ENCODE assay signal across 28 cellular contexts in the genomic region with DNA sequence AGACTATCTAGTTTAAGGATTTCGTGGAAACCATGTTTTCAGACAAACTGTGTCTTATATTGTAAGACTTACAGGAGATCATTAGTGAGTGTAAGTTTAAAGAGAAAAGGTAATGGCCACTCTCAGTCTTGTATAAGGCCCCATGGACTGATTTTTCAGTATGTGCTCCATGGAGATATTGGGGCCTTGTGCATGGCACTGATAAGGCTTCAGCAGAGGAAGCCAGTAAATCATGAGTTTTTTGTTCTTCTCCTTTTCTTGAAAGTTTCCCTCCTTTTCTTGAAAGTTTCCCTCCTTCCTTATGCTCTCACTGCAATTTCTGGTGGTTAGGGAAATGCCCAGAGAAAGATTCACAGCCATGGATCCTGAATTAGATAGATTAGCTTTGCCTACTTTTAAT.
"Had no signal": no experiment of that assay in that cellular context is flagged by ENCODE, and none has a peak within 500 bp of the region (broad histone marks: within the 10 kb centered on the region; RNA-seq: fewer than 3 reads in every experiment).

No MANE protein-coding gene starts in this region.

- ATAC-seq: activated CD4-positive, alpha-beta T cell treated with anti-CD3 and anti-CD28 coated beads for 36 hours; activated naive CD4-positive, alpha-beta T cell treated with anti-CD3 and anti-CD28 coated beads, Interleukin-2, amount 50 U/mL, for 72 hours; activated T-cell treated with anti-CD3 and anti-CD28 coated beads, Interleukin-2, amount 50 U/mL, for 72 hours; foreskin keratinocyte; gastrocnemius medialis; heart left ventricle; T-helper 17 cell had no signal

- DNase-seq: activated CD4-positive, alpha-beta memory T cell treated with anti-CD3 and anti-CD28 coated beads, Interleukin-2, amount 10 ng/mL, durations not matched to agents 7 days and 5 days; activated CD4-positive, alpha-beta T cell treated with anti-CD3 and anti-CD28 coated beads for 36 hours; activated CD4-positive, alpha-beta T cell treated with anti-CD3 and anti-CD28 coated beads, Interleukin-2, amount 10 ng/mL, durations not matched to agents 7 days and 5 days; activated CD4-positive, alpha-beta T cell treated with anti-CD3 and anti-CD28 coated beads, Interleukin-2, amount 50 U/mL, for 4 hours; activated CD4-positive, CD25-positive, alpha-beta regulatory T cell; activated CD4-positive, CD25-positive, alpha-beta regulatory T cell treated with anti-CD3 and anti-CD28 coated beads, Interleukin-2, amount 50 U/mL, for 72 hours; activated CD8-positive, alpha-beta memory T cell treated with anti-CD3 and anti-CD28 coated beads, Interleukin-2, amount 50 U/mL, for 48 hours; activated gamma-delta T cell; activated naive CD4-positive, alpha-beta T cell; activated naive CD4-positive, alpha-beta T cell treated with anti-CD3 and anti-CD28 coated beads, Interleukin-2, amount 10 ng/mL, durations not matched to agents 7 days and 5 days; activated naive CD8-positive, alpha-beta T cell treated with anti-CD3 and anti-CD28 coated beads, Interleukin-2, amount 10 ng/mL, durations not matched to agents 7 days and 5 days; activated T-cell treated with anti-CD3 and anti-CD28 coated beads for 4 hours; activated T-cell treated with anti-CD3 and anti-CD28 coated beads, Interleukin-2, amount 50 U/mL, for 24 hours; activated T-cell treated with anti-CD3 and anti-CD28 coated beads, Interleukin-2, amount 50 U/mL, for 72 hours; brain microvascular endothelial cell; dorsolateral prefrontal cortex; effector memory CD4-positive, alpha-beta T cell; endodermal cell; gastrocnemius medialis; glutamatergic neuron; heart left ventricle; T-helper 1 cell; T-helper 17 cell; T1000 had no signal

- H3K9me3 ChIP-seq: esophagus muscularis mucosa, gastrocnemius medialis, heart left ventricle had no signal

- H3K27me3 ChIP-seq: brain microvascular endothelial cell, dorsolateral prefrontal cortex, esophagus muscularis mucosa, foreskin keratinocyte, gastrocnemius medialis, heart left ventricle had no signal

- H3K36me3 ChIP-seq: brain microvascular endothelial cell, esophagus muscularis mucosa, gastrocnemius medialis, heart left ventricle had no signal

- H3K4me3 ChIP-seq: coronary artery, dorsolateral prefrontal cortex, esophagus muscularis mucosa, gastrocnemius medialis, heart left ventricle had no signal

- H3K4me1 ChIP-seq: esophagus muscularis mucosa, foreskin keratinocyte, gastrocnemius medialis had no signal

- H3K27ac ChIP-seq: brain microvascular endothelial cell, coronary artery, dorsolateral prefrontal cortex, esophagus muscularis mucosa, foreskin keratinocyte, gastrocnemius medialis, heart left ventricle had no signal
